Comparison of ENCODE assay signal across 16 cellular contexts in genomic region chr20:16581241-16581640, GRCh38. TPM values are rescaled to one million over a fixed set of nuclear protein-coding genes. Genes with fewer than 3 reads are reported as not detected.
DNase-seq lines count a peak whose midpoint lies in the region; ATAC-seq and TF ChIP-seq lines count a peak whose summit lies in the region.
"Had no signal": no experiment of that assay in that cellular context is flagged by ENCODE, and none has a peak within 500 bp of the region (broad histone marks: within the 10 kb centered on the region; RNA-seq: fewer than 3 reads in every experiment).

No MANE protein-coding gene starts in this region.

- peaks cover 0 to 18% (median 12%) of the 10 kb centered on the region in 4 donors for H3K4me1 ChIP-seq in sigmoid colon

- no peak for TF ChIP-seq CTCF in VCaP (conservative IDR thresholded peaks at IDR 0.05)
- no peak for TF ChIP-seq CTCF in brain (conservative IDR thresholded peaks at IDR 0.05)
- no peak for TF ChIP-seq CTCF in glutamatergic neuron (IDR thresholded peaks at IDR 0.05; ENCODE audit: partially characterized antibody, unreplicated experiment)
- no peak for TF ChIP-seq CTCF in sigmoid colon (IDR thresholded peaks at IDR 0.05)

- no peaks in the 10 kb centered on the region for H3K36me3 Mint-ChIP-seq in brain
- H3K36me3 Mint-ChIP-seq in glutamatergic neuron (ENCODE audit: unreplicated experiment) = no peaks in the 10 kb centered on the region
- H3K36me3 Mint-ChIP-seq in activated naive CD4-positive, alpha-beta T cell treated with anti-CD3 and anti-CD28 coated beads, Interleukin-2, amount 50 U/mL, for 72 hours = no peaks in the 10 kb centered on the region
- H3K36me3 Mint-ChIP-seq: CD4-positive, CD25-positive, alpha-beta regulatory T cell had no signal

- 96 to 98% methylated on average over 2 of the region's 2 CpGs for WGBS in sigmoid colon, 2 donors

- H3K36me3 ChIP-seq in sigmoid colon = no peaks in the 10 kb centered on the region
- H3K36me3 ChIP-seq: BE2C had no signal

- H3K4me3 ChIP-seq in sigmoid colon = no peak overlapping the region
- H3K4me3 ChIP-seq: GM23248 had no signal

- no peaks in the 10 kb centered on the region for H3K27me3 ChIP-seq in sigmoid colon
- H3K27me3 ChIP-seq: BE2C had no signal

- H3K4me1 Mint-ChIP-seq in brain (peaks cover 24% of the 10 kb centered on the region), glutamatergic neuron (ENCODE audit: low read depth, unreplicated experiment) (peaks cover 33% of the 10 kb centered on the region)

- TF ChIP-seq EP300 in sigmoid colon (IDR thresholded peaks at IDR 0.05) = no peak

- no peaks in the 10 kb centered on the region for H3K9me3 ChIP-seq in sigmoid colon
- H3K9me3 ChIP-seq: BE2C, Caco-2 had no signal

- H3K27ac Mint-ChIP-seq in brain = peak overlapping the region in 3 of 5 experiments; percentile 5 to 57 (median 7)
- H3K27ac Mint-ChIP-seq in glutamatergic neuron (ENCODE audit: unreplicated experiment) = peak overlapping the region; percentile 97
- H3K27ac Mint-ChIP-seq in activated naive CD4-positive, alpha-beta T cell treated with anti-CD3 and anti-CD28 coated beads, Interleukin-2, amount 50 U/mL, for 72 hours = no peak overlapping the region

- peak overlapping the region; percentile 73 for H3K27ac ChIP-seq in VCaP
- H3K27ac ChIP-seq in sigmoid colon = peak overlapping the region in 3 of 4 donors; percentile 30 to 55 (median 37)
- H3K27ac ChIP-seq: GM23248 had no signal

- H3K4me3 Mint-ChIP-seq in brain = no peak overlapping the region
- no peak overlapping the region for H3K4me3 Mint-ChIP-seq in glutamatergic neuron (ENCODE audit: unreplicated experiment)
- H3K4me3 Mint-ChIP-seq: CD4-positive, CD25-positive, alpha-beta regulatory T cell had no signal

- ATAC-seq in activated naive CD4-positive, alpha-beta T cell treated with anti-CD3 and anti-CD28 coated beads, Interleukin-2, amount 50 U/mL, for 72 hours = no peak

- H3K27me3 Mint-ChIP-seq in brain (peaks cover 9% of the 10 kb centered on the region), glutamatergic neuron (ENCODE audit: unreplicated experiment) (peaks cover 5% of the 10 kb centered on the region)

- intact Hi-C loops in sigmoid colon (cut with DNase I) = no loop called here

- no peak for TF ChIP-seq POLR2A in sigmoid colon (IDR thresholded peaks at IDR 0.05)

- DNase-seq in glutamatergic neuron (no peak), sigmoid colon (no peak), DMS153 (lab: John Stamatoyannopoulos, UW) (no peak), NCI-H1436 (lab: John Stamatoyannopoulos, UW) (no peak)
- DNase-seq in activated naive CD4-positive, alpha-beta T cell treated with anti-CD3 and anti-CD28 coated beads, Interleukin-2, amount 50 U/mL, for 72 hours (ENCODE audit: low spot score in 2 of 2) = no peak
- DNase-seq: ACHN; BE2C; C1 segment of cervical spinal cord; Caco-2; CD4-positive, CD25-positive, alpha-beta regulatory T cell; DMS79; GDM1; GM23248; HCEC 1CT had no signal

- H3K9me3 Mint-ChIP-seq in brain = peaks cover 0 to 3% (median 0%) of the 10 kb centered on the region in 5 experiments
- H3K9me3 Mint-ChIP-seq in glutamatergic neuron (ENCODE audit: unreplicated experiment) = peaks cover 4% of the 10 kb centered on the region
- H3K9me3 Mint-ChIP-seq in activated naive CD4-positive, alpha-beta T cell treated with anti-CD3 and anti-CD28 coated beads, Interleukin-2, amount 50 U/mL, for 72 hours = no peaks in the 10 kb centered on the region
- H3K9me3 Mint-ChIP-seq: CD4-positive, CD25-positive, alpha-beta regulatory T cell had no signal

RNA-seq across cellular contexts. Expression of gene KIF16B, which starts 8.0 kb away (rescaled TPM):
- 2.5 TPM for polyA plus RNA-seq in brain (ENCODE audit: insufficient read depth, low read depth, low replicate concordance)
- 27.0 TPM for total RNA-seq in glutamatergic neuron (ENCODE audit: unreplicated experiment)
- total RNA-seq in sigmoid colon = 10 to 100 TPM; 18.9 to 22.4 (median 21.5) TPM
- polyA plus RNA-seq in sigmoid colon = 10 to 100 TPM; 25.4 to 49.7 (median 25.8) TPM
- 1 to 10 TPM; 8.3 to 8.9 TPM for total RNA-seq in activated naive CD4-positive, alpha-beta T cell treated with anti-CD3 and anti-CD28 coated beads, Interleukin-2, amount 50 U/mL, for 72 hours

Comparison
In these comparisons a context has a peak if more than half of its experiments do, and no peak if none do; other contexts are left out.
1. H3K27ac Mint-ChIP-seq: peak in brain (3 of 5) and glutamatergic neuron (single experiment); none in activated naive CD4-positive, alpha-beta T cell treated with anti-CD3 and anti-CD28 coated beads, Interleukin-2, amount 50 U/mL, for 72 hours (0 of 2).